ENCODE assay signal across 8 cellular contexts in the genomic region with DNA sequence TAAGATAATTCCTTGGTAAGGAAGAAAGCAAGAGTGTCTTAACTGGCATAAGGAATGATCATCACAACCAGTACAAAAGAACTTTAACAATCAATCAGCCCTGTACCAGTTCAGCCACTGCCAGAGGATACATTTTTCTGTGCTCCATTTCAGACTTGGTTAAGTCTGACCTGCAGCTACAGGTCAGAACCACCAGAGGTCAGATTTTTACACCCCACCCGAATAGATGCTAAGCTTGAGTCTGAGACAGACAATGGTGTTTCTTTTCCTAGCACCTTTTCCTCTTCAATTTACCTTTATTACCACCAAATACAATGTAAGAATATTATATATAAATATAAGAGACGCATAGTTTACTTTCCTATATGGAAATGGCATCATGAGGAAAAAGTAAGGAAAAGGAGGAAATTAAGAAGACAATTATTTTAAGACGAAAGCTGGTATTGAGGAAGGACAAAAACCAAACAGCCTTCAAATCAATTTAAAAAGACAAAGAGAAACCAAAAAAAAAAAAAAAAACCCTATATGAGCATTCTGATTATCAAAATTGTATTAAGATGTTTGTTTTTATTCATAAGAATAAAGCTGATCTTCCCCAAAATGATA.
DNase-seq lines count a peak whose midpoint lies in the region; ATAC-seq, FAIRE-seq and TF ChIP-seq lines count a peak whose summit lies in the region.

No MANE protein-coding gene starts in this region.

- H3K4me3 ChIP-seq in Caco-2 (ENCODE audit: low read depth, low read length): no peak overlapping the region
- no peak overlapping the region for H3K4me3 ChIP-seq in kidney (ENCODE audit: low read length in 2 of 2)
- no peak overlapping the region for H3K4me3 ChIP-seq in upper lobe of right lung

- H3K4me1 ChIP-seq in Caco-2 (no peaks in the 10 kb centered on the region), kidney (ENCODE audit: control insufficient read depth in 1 of 2, insufficient read depth in 1 of 2, low read depth in 1 of 2, low read length in 2 of 2) (no peaks in the 10 kb centered on the region), upper lobe of right lung (no peaks in the 10 kb centered on the region)

- H3K27me3 ChIP-seq in Caco-2 (replicated peaks; ENCODE audit: control insufficient read depth, insufficient read depth, low read length) (no peaks in the 10 kb centered on the region), upper lobe of right lung (no peaks in the 10 kb centered on the region)

- intact Hi-C loops in Caco-2 (cut with micrococcal nuclease; ENCODE audit: unreplicated experiment): loop anchor here (1.0 to 5.0 kb wide), 4 partner anchors 38 to 429 kb away; no protein-coding TSS in a partner anchor
- intact Hi-C loops in MCF 10A (cut with micrococcal nuclease): loop anchor here (1.0 to 2.0 kb wide), 5 partner anchors 142 to 705 kb away; no protein-coding TSS in a partner anchor
- intact Hi-C loops in kidney (cut with DNase I): no loop called here
- intact Hi-C loops in upper lobe of right lung (cut with DNase I): no loop called here

- no peaks in the 10 kb centered on the region for H3K36me3 Mint-ChIP-seq in Caco-2 (ENCODE audit: insufficient read depth, unreplicated experiment)
- H3K36me3 Mint-ChIP-seq in MCF 10A (ENCODE audit: insufficient read depth, unreplicated experiment): no peaks in the 10 kb centered on the region

- H3K36me3 ChIP-seq in Caco-2 (ENCODE audit: control insufficient read depth, insufficient read depth, low read length): no peaks in the 10 kb centered on the region
- no peaks in the 10 kb centered on the region for H3K36me3 ChIP-seq in kidney (ENCODE audit: control insufficient read depth in 1 of 2, insufficient read depth in 2 of 2, low read length in 2 of 2)
- H3K36me3 ChIP-seq in upper lobe of right lung: no peaks in the 10 kb centered on the region

- no peak overlapping the region for H3K4me3 Mint-ChIP-seq in Caco-2 (ENCODE audit: unreplicated experiment)
- H3K4me3 Mint-ChIP-seq in MCF 10A (ENCODE audit: unreplicated experiment): no peak overlapping the region

- H3K9ac ChIP-seq in kidney (ENCODE audit: low read length in 2 of 2): no peak overlapping the region

- peak; percentile 38 to 40 for DNase-seq in Caco-2
- peak; percentile 1 for DNase-seq in NCI-H1694 (lab: John Stamatoyannopoulos, UW)
- peak; percentile 63 for DNase-seq in MCF 10A (ENCODE audit: unreplicated experiment)
- DNase-seq in kidney: no peak
- DNase-seq in upper lobe of right lung: no peak
- DNase-seq in GF-D8 (lab: John Stamatoyannopoulos, UW): no peak

- H3K9me3 Mint-ChIP-seq in Caco-2 (ENCODE audit: unreplicated experiment) (no peaks in the 10 kb centered on the region), MCF 10A (ENCODE audit: unreplicated experiment) (no peaks in the 10 kb centered on the region)

- H3K9me3 ChIP-seq in Caco-2: no peaks in the 10 kb centered on the region
- H3K9me3 ChIP-seq in kidney (ENCODE audit: control insufficient read depth in 1 of 2, low read length in 2 of 2): no peaks in the 10 kb centered on the region
- H3K9me3 ChIP-seq in upper lobe of right lung: no peaks in the 10 kb centered on the region

- no peak for FAIRE-seq in kidney (lab: Jason Lieb, UNC)

- H3K4me1 Mint-ChIP-seq in Caco-2 (ENCODE audit: low read depth, unreplicated experiment) (no peaks in the 10 kb centered on the region), MCF 10A (ENCODE audit: insufficient read depth, unreplicated experiment) (no peaks in the 10 kb centered on the region)

- H3K27ac Mint-ChIP-seq in Caco-2 (ENCODE audit: unreplicated experiment) (no peak overlapping the region), MCF 10A (ENCODE audit: low read depth, unreplicated experiment) (no peak overlapping the region)

- BruUV-seq in Caco-2 (replicated peaks; lab: Mats Ljungman, UMichigan): no TSS peak
- no TSS peak for BruUV-seq in MCF 10A (replicated peaks; lab: Mats Ljungman, UMichigan)

- H3K27ac ChIP-seq in kidney (ENCODE audit: low read depth in 2 of 2, low read length in 2 of 2) (no peak overlapping the region), upper lobe of right lung (no peak overlapping the region)

- TF ChIP-seq CTCF in Caco-2 (IDR thresholded peaks at IDR 0.05; ENCODE audit: insufficient read depth in 1 of 2, low read depth in 1 of 2, low read length in 1 of 2, severe bottlenecking in 1 of 2, unreplicated experiment in 1 of 2) (peak; percentile 70 to 80), MCF 10A (IDR thresholded peaks at IDR 0.05; ENCODE audit: unreplicated experiment) (peak; percentile 78), kidney (IDR thresholded peaks at IDR 0.05; ENCODE audit: borderline replicate concordance, extremely low read depth, insufficient read depth) (peak; percentile 66), upper lobe of right lung (IDR thresholded peaks at IDR 0.05) (peak; percentile 72)

- POLR2A ChIA-PET in Caco-2 (lab: Charles Lee): no interaction called here
- POLR2A ChIA-PET in MCF 10A (lab: Yijun Ruan, JAX): interaction anchor here (0.8 to 1.2 kb wide), 3 partner anchors 421 to 436 kb away, joined by 4 read pairs; no protein-coding TSS in a partner anchor

- ATAC-seq in GM18858 (IDR thresholded peaks at IDR 0.05; ENCODE audit: unreplicated experiment) (peak; percentile 97), HG02870 (IDR thresholded peaks at IDR 0.05; ENCODE audit: unreplicated experiment) (peak; percentile 93), upper lobe of right lung (peak; percentile 85)

- H3K27me3 Mint-ChIP-seq in Caco-2 (ENCODE audit: insufficient read depth, unreplicated experiment) (no peaks in the 10 kb centered on the region), MCF 10A (ENCODE audit: insufficient read depth, unreplicated experiment) (no peaks in the 10 kb centered on the region)

- CTCF ChIA-PET in Caco-2 (lab: Charles Lee) (interaction anchor here (0.6 to 1.2 kb wide), 5 partner anchors 218 to 706 kb away, joined by 3 to 6 read pairs (median 4); no protein-coding TSS in a partner anchor), MCF 10A (lab: Yijun Ruan, JAX) (interaction anchor here (0.6 to 4.6 kb wide), 33 partner anchors 8 to 1833 kb away, joined by 3 to 67 read pairs (median 3); partner anchors contain the start of gene TMEM184C)

Comparison
In these comparisons a context has a peak if more than half of its experiments do, and no peak if none do; other contexts are left out.
1. DNase-seq: peak in Caco-2 (2 of 2), NCI-H1694 (single experiment) and MCF 10A (single experiment); none in kidney (single experiment), upper lobe of right lung (single experiment) and GF-D8 (single experiment).
2. intact Hi-C loops: an anchor here in Caco-2 (1.0 to 5.0 kb wide) and MCF 10A (1.0 to 2.0 kb wide); none called in kidney and upper lobe of right lung.
3. Peak in every context shown above with its lines, with median percentiles within 50 percentile points of each other: CTCF ChIP-seq and ATAC-seq.